Comparison of ENCODE assay signal across 25 cellular contexts in genomic region chr7:79736418-79736817, GRCh38.
DNase-seq lines count a peak whose midpoint lies in the region; ATAC-seq, FAIRE-seq and TF ChIP-seq lines count a peak whose summit lies in the region.
"Had no signal": no experiment of that assay in that cellular context is flagged by ENCODE, and none has a peak within 500 bp of the region (broad histone marks: within the 10 kb centered on the region; RNA-seq: fewer than 3 reads in every experiment).

No MANE protein-coding gene starts in this region.

- FAIRE-seq in HepG2 (lab: Jason Lieb, UNC) (no peak), K562 (lab: Jason Lieb, UNC) (no peak)
- FAIRE-seq: GM12878, GM12892, GM18507 had no signal

- H3K79me2 ChIP-seq in HepG2 (ENCODE audit: insufficient read depth, low read length) (no peaks in the 10 kb centered on the region), K562 (ENCODE audit: control insufficient read depth, insufficient read depth, low read length) (no peaks in the 10 kb centered on the region), osteoblast (ENCODE audit: insufficient read depth, low read length) (no peaks in the 10 kb centered on the region)

- DNase-seq in HepG2 (ENCODE audit: low spot score) = no peak
- no peak for DNase-seq in right lobe of liver
- no peak for DNase-seq in K562 (ENCODE audit: extremely low read depth in 1 of 4, low spot score in 3 of 4)
- peak; percentile 22 for DNase-seq in osteoblast (ENCODE audit: insufficient read length, low spot score, missing footprints)
- no peak for DNase-seq in cerebellum (ENCODE audit: low spot score)
- DNase-seq in activated CD4-positive, CD25-positive, alpha-beta regulatory T cell treated with anti-CD3 and anti-CD28 coated beads, Interleukin-2, amount 50 U/mL, for 72 hours = no peak
- DNase-seq: ACHN; BE2C; C1 segment of cervical spinal cord; CD4-positive, alpha-beta memory T cell; CD4-positive, CD25-positive, alpha-beta regulatory T cell; CD8-positive, alpha-beta memory T cell; COR-L47; DMS 273 treated with DMSO at 0.1 percent for 48 hours; DMS153; DMS53; DMS79; DND-41; EL; GDM1 had no signal

- H3K36me3 ChIP-seq in HepG2 (replicated peaks in 1 of 2; ENCODE audit: control insufficient read depth in 1 of 2, insufficient read depth in 2 of 2, low read length in 2 of 2) = no peaks in the 10 kb centered on the region
- no peaks in the 10 kb centered on the region for H3K36me3 ChIP-seq in right lobe of liver
- H3K36me3 ChIP-seq in K562 (ENCODE audit: control insufficient read depth, insufficient read depth, low read length) = no peaks in the 10 kb centered on the region
- H3K36me3 ChIP-seq in osteoblast (ENCODE audit: insufficient read depth, low read length) = no peaks in the 10 kb centered on the region
- H3K36me3 ChIP-seq: BE2C, BLaER1 had no signal

- BruUV-seq in HepG2 (replicated peaks; lab: Mats Ljungman, UMichigan) = no TSS peak
- no TSS peak for BruUV-seq in K562 (replicated peaks; lab: Mats Ljungman, UMichigan)

- in situ Hi-C loops in HepG2 (cut with HindIII; ENCODE audit: extremely low pct_ligation_motif_present, low pct_unique_long_range_greater_than_20kb) (loop anchor here (25.0 kb wide), 1 partner anchor 449 kb away; no protein-coding TSS in a partner anchor), K562 (cut with MboI) (no loop called here)

- H4K20me1 ChIP-seq in HepG2 (ENCODE audit: insufficient read depth, low read length) (no peaks in the 10 kb centered on the region), K562 (replicated peaks; ENCODE audit: control insufficient read depth, insufficient read depth, low read length) (no peaks in the 10 kb centered on the region), osteoblast (ENCODE audit: insufficient read depth, low read length) (no peaks in the 10 kb centered on the region)
- H4K20me1 ChIP-seq: BLaER1 had no signal

- 13% methylated on average over 3 of the region's 3 CpGs for WGBS in HepG2 (ENCODE audit: low lambda C conversion rate)
- 69% methylated on average over 3 of the region's 3 CpGs for WGBS in right lobe of liver (ENCODE audit: insufficient coverage, low coverage, low lambda C conversion rate, missing lambda C conversion rate)
- 2% methylated on average over 3 of the region's 3 CpGs for WGBS in K562 (ENCODE audit: insufficient coverage, low coverage, missing lambda C conversion rate)

- H3K9ac ChIP-seq in HepG2 (ENCODE audit: insufficient read depth, low read depth, low read length) (no peak overlapping the region), K562 (ENCODE audit: insufficient read depth in 1 of 2, low read depth in 2 of 2, low read length in 2 of 2) (no peak overlapping the region)
- H3K9ac ChIP-seq: BLaER1 had no signal

- TF ChIP-seq POLR2A in HepG2 (IDR thresholded peaks at IDR 0.05; ENCODE audit: insufficient read depth in 1 of 2, low read depth in 2 of 2, low read length in 2 of 2) = no peak
- TF ChIP-seq POLR2A in right lobe of liver (IDR thresholded peaks at IDR 0.05) = no peak
- TF ChIP-seq POLR2A in K562 (conservative IDR thresholded peaks at IDR 0.05) = no peak

- no peak for ATAC-seq in HepG2
- no peak for ATAC-seq in right lobe of liver
- ATAC-seq in K562 = no peak
- ATAC-seq: GM12878 had no signal

- TF ChIP-seq RAD21 in HepG2 (CRISPR knock-in tag; IDR thresholded peaks at IDR 0.05) = no peak
- TF ChIP-seq RAD21 in K562 (CRISPR knock-in tag; conservative IDR thresholded peaks at IDR 0.05 in 1 of 2, IDR thresholded peaks at IDR 0.05 in 1 of 2) = no peak

- H2AFZ ChIP-seq in HepG2 (ENCODE audit: low read length) = no peak overlapping the region
- no peak overlapping the region for H2AFZ ChIP-seq in K562 (ENCODE audit: low read depth, low read length)
- H2AFZ ChIP-seq in osteoblast (ENCODE audit: low read length) = peak overlapping the region; percentile 5

- POLR2A ChIA-PET in HepG2 (lab: Yijun Ruan, JAX) = no interaction called here
- POLR2A ChIA-PET in K562 (lab: Yijun Ruan, JAX) = no interaction called here

- TF ChIP-seq CTCF in HepG2 (CRISPR knock-in tag; IDR thresholded peaks at IDR 0.05) = no peak
- no peak for TF ChIP-seq CTCF in right lobe of liver (IDR thresholded peaks at IDR 0.05)
- no peak for TF ChIP-seq CTCF in K562 (IDR thresholded peaks at IDR 0.05 in 2 of 3, conservative IDR thresholded peaks at IDR 0.05 in 1 of 3; ENCODE audit: insufficient read depth in 2 of 3, low read depth in 1 of 3, low read length in 3 of 3)
- TF ChIP-seq CTCF in osteoblast (IDR thresholded peaks at IDR 0.05; ENCODE audit: extremely low read depth, low read depth, low read length) = no peak

- CTCF ChIA-PET in HepG2 (lab: Yijun Ruan, JAX; ENCODE audit: low intra/inter-chr PET ratio, low total read pairs) (no interaction called here), K562 (lab: Yijun Ruan, JAX; ENCODE audit: low intra/inter-chr PET ratio) (no interaction called here)

- no peak overlapping the region for H3K27ac ChIP-seq in HepG2 (ENCODE audit: extremely low read length, insufficient read depth, low read length)
- no peak overlapping the region for H3K27ac ChIP-seq in right lobe of liver
- H3K27ac ChIP-seq in K562 (ENCODE audit: extremely low read depth, low read depth, low read length) = no peak overlapping the region
- H3K27ac ChIP-seq in osteoblast (ENCODE audit: low read depth, low read length) = no peak overlapping the region
- H3K27ac ChIP-seq: 22Rv1, BLaER1 had no signal

- H3K4me1 ChIP-seq in HepG2 (ENCODE audit: insufficient read depth, low read length) (no peaks in the 10 kb centered on the region), right lobe of liver (no peaks in the 10 kb centered on the region), K562 (replicated peaks in 1 of 2; ENCODE audit: control insufficient read depth in 2 of 2, insufficient read depth in 2 of 2, low read length in 2 of 2) (no peaks in the 10 kb centered on the region), osteoblast (ENCODE audit: insufficient read depth, low read length) (no peaks in the 10 kb centered on the region)
- H3K4me1 ChIP-seq: BE2C, BLaER1 had no signal

- H3K9me1 ChIP-seq in K562 (ENCODE audit: control insufficient read depth, insufficient read depth, low read length) = no peaks in the 10 kb centered on the region

- H3K4me3 ChIP-seq in HepG2 (replicated peaks in 1 of 3; ENCODE audit: insufficient read depth in 1 of 3, low read depth in 2 of 3, low read length in 3 of 3) = no peak overlapping the region
- H3K4me3 ChIP-seq in right lobe of liver = no peak overlapping the region
- no peak overlapping the region for H3K4me3 ChIP-seq in K562
- H3K4me3 ChIP-seq in osteoblast (ENCODE audit: insufficient read depth, low read length) = no peak overlapping the region
- H3K4me3 ChIP-seq: BLaER1, GM12878 had no signal

- H3K4me2 ChIP-seq in HepG2 (ENCODE audit: low read depth, low read length) = no peak overlapping the region
- no peak overlapping the region for H3K4me2 ChIP-seq in K562 (ENCODE audit: insufficient read depth, low read length)
- no peak overlapping the region for H3K4me2 ChIP-seq in osteoblast (ENCODE audit: insufficient read depth, low read length)
- H3K4me2 ChIP-seq: BLaER1 had no signal

- H3K9me3 ChIP-seq in HepG2 (ENCODE audit: low read length) (peaks cover 15% of the 10 kb centered on the region; the same call in 1 of the 2 replicates), right lobe of liver (peaks cover 0 to 11% (median 0%) of the 10 kb centered on the region in 4 donors), K562 (replicated peaks; ENCODE audit: control insufficient read depth, insufficient read depth, low read depth, low read length) (0 out of 2 replicates have a peak, but pooled peaks cover 4% of the 10 kb centered on the region), osteoblast (ENCODE audit: low read depth, low read length) (peaks cover 12% of the 10 kb centered on the region)
- H3K9me3 ChIP-seq: BE2C had no signal

- no peaks in the 10 kb centered on the region for H3K27me3 ChIP-seq in HepG2 (ENCODE audit: control insufficient read depth in 1 of 2, insufficient read depth in 2 of 2, low read length in 2 of 2)
- no peaks in the 10 kb centered on the region for H3K27me3 ChIP-seq in right lobe of liver
- no peaks in the 10 kb centered on the region for H3K27me3 ChIP-seq in K562 (ENCODE audit: control insufficient read depth in 2 of 2, insufficient read depth in 2 of 2, low read length in 2 of 2)
- no peaks in the 10 kb centered on the region for H3K27me3 ChIP-seq in osteoblast (ENCODE audit: insufficient read depth, low read length)
- H3K27me3 ChIP-seq: BE2C, BLaER1 had no signal

- intact Hi-C loops in HepG2 (cut with micrococcal nuclease; ENCODE audit: unreplicated experiment) (no loop called here), right lobe of liver (cut with DNase I) (no loop called here), K562 (cut with micrococcal nuclease) (no loop called here)

- TF ChIP-seq EP300 in HepG2 (IDR thresholded peaks at IDR 0.05; ENCODE audit: low read depth in 2 of 2, low read length in 2 of 2) (no peak), HepG2 (CRISPR knock-in tag; IDR thresholded peaks at IDR 0.05; ENCODE audit: borderline replicate concordance) (no peak), K562 (IDR thresholded peaks at IDR 0.05; ENCODE audit: low read length) (no peak)

TF ChIP-seq in HepG2, 621 proteins besides CTCF, POLR2A, EP300 and RAD21:
- peak; percentile 93 to 96 for TF ChIP-seq MAFK (conservative IDR thresholded peaks at IDR 0.05 in 1 of 2, IDR thresholded peaks at IDR 0.05 in 1 of 2; ENCODE audit: low read length in 2 of 2)
- TF ChIP-seq ZNF441 (CRISPR knock-in tag; IDR thresholded peaks at IDR 0.05; ENCODE audit: borderline replicate concordance) = no peak
- TF ChIP-seq MAFF (IDR thresholded peaks at IDR 0.05; ENCODE audit: low read depth, low read length) = peak; percentile 95
- TF ChIP-seq ZSCAN31 (CRISPR knock-in tag; IDR thresholded peaks at IDR 0.05; ENCODE audit: low read depth) = no peak

TF ChIP-seq in K562, 482 proteins besides CTCF, POLR2A, EP300 and RAD21 (continues in another document):
- TF ChIP-seq ZNF316 (IDR thresholded peaks at IDR 0.05) (peak; percentile 90), NFXL1 (CRISPR knock-in tag; IDR thresholded peaks at IDR 0.05) (no peak), FOS (IDR thresholded peaks at IDR 0.05; ENCODE audit: extremely low read depth, insufficient read length) (no peak), ZNF436 (CRISPR knock-in tag; IDR thresholded peaks at IDR 0.05) (no peak)

Comparison
In these comparisons a context has a peak if more than half of its experiments do, and no peak if none do; other contexts are left out.
1. Of the 241 proteins assayed by ChIP-seq in both HepG2 and K562: peak only in HepG2: none; only in K562: MAFG; in both: MAFF and MAFK; in neither: 238.